9 cellular contexts compared by ENCODE assay signal in the genomic region with DNA sequence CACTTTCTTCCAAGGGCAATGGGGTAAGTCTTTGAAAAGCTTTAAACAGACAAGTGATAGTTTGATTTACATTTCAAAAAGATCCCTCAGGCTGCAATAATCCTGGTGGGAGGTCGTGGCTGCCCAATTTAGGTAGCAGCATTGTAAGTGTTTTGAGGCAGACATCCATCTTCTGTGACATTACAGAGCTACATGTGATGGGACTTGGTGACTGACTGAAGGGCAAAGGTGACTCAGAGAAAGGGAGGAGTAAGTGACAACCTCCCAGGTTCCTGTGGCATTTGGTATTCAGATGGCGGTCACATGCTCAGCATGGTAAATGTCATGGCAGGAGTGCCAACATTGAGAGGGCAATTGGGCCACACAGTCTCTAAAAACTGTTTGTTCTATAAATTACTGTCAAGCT. TPM values are rescaled to one million over a fixed set of nuclear protein-coding genes. Genes with fewer than 3 reads are reported as not detected.
DNase-seq lines count a peak whose midpoint lies in the region; ATAC-seq, FAIRE-seq and TF ChIP-seq lines count a peak whose summit lies in the region.
"Had no signal": no experiment of that assay in that cellular context is flagged by ENCODE, and none has a peak within 500 bp of the region (broad histone marks: within the 10 kb centered on the region; RNA-seq: fewer than 3 reads in every experiment).

No MANE protein-coding gene starts in this region.

- peaks cover 81% of the 10 kb centered on the region for H3K4me1 Mint-ChIP-seq in activated naive CD4-positive, alpha-beta T cell treated with anti-CD3 and anti-CD28 coated beads for 36 hours (ENCODE audit: low read depth)

- CTCF ChIA-PET in activated naive CD4-positive, alpha-beta T cell treated with anti-CD3 and anti-CD28 coated beads for 36 hours (lab: Charles Lee), result interaction anchor here (0.7 to 1.6 kb wide), 6 partner anchors 12 to 156 kb away, joined by 3 to 6 read pairs (median 3); no protein-coding TSS in a partner anchor
- CTCF ChIA-PET in HepG2 (lab: Yijun Ruan, JAX; ENCODE audit: low intra/inter-chr PET ratio, low total read pairs), result no interaction called here

- ATAC-seq in HepG2, result peak; percentile 62
- ATAC-seq in GM19467 (IDR thresholded peaks at IDR 0.05; ENCODE audit: unreplicated experiment), result no peak

- H2AFZ ChIP-seq in HepG2 (ENCODE audit: low read length), result no peak overlapping the region

- WGBS in HepG2 (ENCODE audit: low lambda C conversion rate), result 63% methylated on average over 2 of the region's 2 CpGs
- 52 to 54% methylated on average over 2 of the region's 2 CpGs for WGBS in transverse colon (ENCODE audit: low coverage in 1 of 2), 2 donors

- TF ChIP-seq RAD21 in HepG2 (CRISPR knock-in tag; IDR thresholded peaks at IDR 0.05), result no peak

- H3K9me3 ChIP-seq in HepG2 (ENCODE audit: low read length), result no peaks in the 10 kb centered on the region
- H3K9me3 ChIP-seq in transverse colon, result no peaks in the 10 kb centered on the region

- POLR2A ChIA-PET in HepG2 (lab: Yijun Ruan, JAX), result interaction anchor here (1.7 kb wide), 1 partner anchor 27 kb away, joined by 9 read pairs; a partner anchor contains a TSS

- H3K36me3 ChIP-seq in HepG2 (replicated peaks in 1 of 2; ENCODE audit: control insufficient read depth in 1 of 2, insufficient read depth in 2 of 2, low read length in 2 of 2) (peaks cover 0 to 2% of the 10 kb centered on the region in 2 experiments; a peak in 1 of 5 replicates), transverse colon (peaks cover 0 to 5% (median 0%) of the 10 kb centered on the region in 4 donors)

- TF ChIP-seq POLR2A in HepG2 (IDR thresholded peaks at IDR 0.05; ENCODE audit: insufficient read depth in 1 of 2, low read depth in 2 of 2, low read length in 2 of 2), result no peak
- no peak for TF ChIP-seq POLR2A in transverse colon (IDR thresholded peaks at IDR 0.05)

- peaks cover 78% of the 10 kb centered on the region for H3K79me2 ChIP-seq in HepG2 (ENCODE audit: insufficient read depth, low read length)

- no peak overlapping the region for H3K4me3 ChIP-seq in HepG2 (replicated peaks in 1 of 3; ENCODE audit: insufficient read depth in 1 of 3, low read depth in 2 of 3, low read length in 3 of 3)
- no peak overlapping the region for H3K4me3 ChIP-seq in transverse colon

- TF ChIP-seq CTCF in HepG2 (CRISPR knock-in tag; IDR thresholded peaks at IDR 0.05) (no peak), transverse colon (IDR thresholded peaks at IDR 0.05) (no peak)

- peaks cover 30% of the 10 kb centered on the region; the same call in 1 of the 2 replicates for H4K20me1 ChIP-seq in HepG2 (ENCODE audit: insufficient read depth, low read length)

- H3K27me3 ChIP-seq in HepG2 (ENCODE audit: control insufficient read depth in 1 of 2, insufficient read depth in 2 of 2, low read length in 2 of 2), result no peaks in the 10 kb centered on the region
- no peaks in the 10 kb centered on the region for H3K27me3 ChIP-seq in transverse colon

- H3K36me3 Mint-ChIP-seq in activated naive CD4-positive, alpha-beta T cell treated with anti-CD3 and anti-CD28 coated beads for 36 hours (ENCODE audit: low read depth), result peaks cover 56% of the 10 kb centered on the region

- H3K4me1 ChIP-seq in HepG2 (ENCODE audit: insufficient read depth, low read length) (peaks cover 38% of the 10 kb centered on the region), transverse colon (peaks cover 22 to 71% (median 24%) of the 10 kb centered on the region in 4 donors)

- H3K27ac Mint-ChIP-seq in activated naive CD4-positive, alpha-beta T cell treated with anti-CD3 and anti-CD28 coated beads for 36 hours, result peak overlapping the region; percentile 79

- peak; percentile 34 for DNase-seq in activated gamma-delta T cell treated with Interleukin-2 at 50 U/mL for 16 hours
- DNase-seq in activated gamma-delta T cell (lab: John Stamatoyannopoulos, UW), result no peak
- peak; percentile 70 for DNase-seq in activated naive CD4-positive, alpha-beta T cell treated with anti-CD3 and anti-CD28 coated beads for 36 hours
- peak; percentile 34 for DNase-seq in HepG2 (ENCODE audit: low spot score)
- DNase-seq in transverse colon, result peak; percentile 31
- DNase-seq in head of caudate nucleus, result no peak
- DNase-seq in pons (ENCODE audit: low spot score), result no peak
- DNase-seq: amniotic stem cell had no signal

- intact Hi-C loops in activated naive CD4-positive, alpha-beta T cell treated with anti-CD3 and anti-CD28 coated beads for 36 hours (cut with micrococcal nuclease), result loop anchor here (2.0 kb wide), 1 partner anchor 21 kb away; no protein-coding TSS in a partner anchor
- intact Hi-C loops in HepG2 (cut with micrococcal nuclease; ENCODE audit: unreplicated experiment) (no loop called here), transverse colon (cut with DNase I; ENCODE audit: low total_unique reads) (no loop called here), head of caudate nucleus (cut with DNase I) (no loop called here)

- no peak overlapping the region for H3K4me3 Mint-ChIP-seq in activated naive CD4-positive, alpha-beta T cell treated with anti-CD3 and anti-CD28 coated beads for 36 hours

- H3K4me2 ChIP-seq in HepG2 (ENCODE audit: low read depth, low read length), result no peak overlapping the region

- H3K27ac ChIP-seq in HepG2 (ENCODE audit: extremely low read length, insufficient read depth, low read length) (no peak overlapping the region), transverse colon (peak overlapping the region in 2 of 4 donors; percentile 28 to 40)

- H3K9me3 Mint-ChIP-seq in activated naive CD4-positive, alpha-beta T cell treated with anti-CD3 and anti-CD28 coated beads for 36 hours, result peaks cover 3% of the 10 kb centered on the region

- TF ChIP-seq EP300 in HepG2 (IDR thresholded peaks at IDR 0.05; ENCODE audit: low read depth in 2 of 2, low read length in 2 of 2) (no peak), HepG2 (CRISPR knock-in tag; IDR thresholded peaks at IDR 0.05; ENCODE audit: borderline replicate concordance) (no peak), transverse colon (IDR thresholded peaks at IDR 0.05; ENCODE audit: low read depth) (no peak)

- no peak overlapping the region for H3K9ac ChIP-seq in HepG2 (ENCODE audit: insufficient read depth, low read depth, low read length)

- no TSS peak for BruUV-seq in HepG2 (replicated peaks; lab: Mats Ljungman, UMichigan)

- no peaks in the 10 kb centered on the region for H3K27me3 Mint-ChIP-seq in activated naive CD4-positive, alpha-beta T cell treated with anti-CD3 and anti-CD28 coated beads for 36 hours (ENCODE audit: low read depth)

- peak; percentile 4 for FAIRE-seq in HepG2 (lab: Jason Lieb, UNC)

- in situ Hi-C loops in HepG2 (cut with HindIII; ENCODE audit: extremely low pct_ligation_motif_present, low pct_unique_long_range_greater_than_20kb) (no loop called here), transverse colon (cut with MboI; ENCODE audit: low pct_ligation_motif_present in 1 of 4, low pct_unique_long_range_greater_than_20kb in 1 of 4, low sequenced_read_pairs in 3 of 4) (no loop called here)

TF ChIP-seq in HepG2, 621 proteins besides CTCF, POLR2A, EP300 and RAD21 (continues in another document):
- TF ChIP-seq CREB1 (IDR thresholded peaks at IDR 0.05) (0 out of 2 replicates have a peak, but pooled peaks have one; percentile 12), CREB1 (CRISPR knock-in tag; IDR thresholded peaks at IDR 0.05) (no peak), BCL6 (CRISPR knock-in tag; IDR thresholded peaks at IDR 0.05) (no peak), POGZ (CRISPR knock-in tag; IDR thresholded peaks at IDR 0.05) (no peak), HHEX (CRISPR knock-in tag; IDR thresholded peaks at IDR 0.05) (no peak), ARNT (IDR thresholded peaks at IDR 0.05) (no peak), MXI1 (IDR thresholded peaks at IDR 0.05; ENCODE audit: borderline replicate concordance, low read depth, low read length) (peak; percentile 39; the same call in 1 of the 3 replicates), HNRNPUL1 (IDR thresholded peaks at IDR 0.05; ENCODE audit: low read depth, low read length) (no peak), SAP130 (CRISPR knock-in tag; IDR thresholded peaks at IDR 0.05; ENCODE audit: low read depth) (peak; percentile 38; the same call in 1 of the 2 replicates), ZKSCAN8 (CRISPR knock-in tag; IDR thresholded peaks at IDR 0.05; ENCODE audit: borderline replicate concordance) (no peak), MAFG (CRISPR knock-in tag; IDR thresholded peaks at IDR 0.05) (no peak), PPARG (CRISPR knock-in tag; conservative IDR thresholded peaks at IDR 0.05) (peak; percentile 61; the same call in 1 of the 2 replicates), TEAD3 (CRISPR knock-in tag; optimal IDR thresholded peaks at IDR 0.05; ENCODE audit: borderline replicate concordance) (peak; percentile 31)

RNA-seq across cellular contexts. Expression of a gene that starts 26.5 kb away (rescaled TPM):
- total RNA-seq in activated naive CD4-positive, alpha-beta T cell treated with anti-CD3 and anti-CD28 coated beads for 36 hours, result 100 to 1,000 TPM; 404 to 408 TPM
- total RNA-seq in HepG2 (2016; rRNA removed; fragmentation: Illumina TruSeq; extraction: Trizol) (61.8 and 82.7 TPM in 2 replicates), transverse colon (100 to 1,000 TPM; 110 to 156 (median 130) TPM)
- total RNA-seq in HepG2 (2016; cell fraction: cytosol; rRNA removed; fragmentation: Illumina TruSeq; extraction: Trizol; ENCODE audit: low read depth), result 23.1 and 26.5 TPM in 2 replicates
- 58.0 and 68.3 TPM in 2 replicates for total RNA-seq in HepG2 (2016; cell fraction: insoluble cytoplasmic fraction; rRNA removed; fragmentation: Illumina TruSeq; extraction: Trizol)
- 26.8 TPM in 2 replicates for total RNA-seq in HepG2 (2016; cell fraction: membrane; rRNA removed; fragmentation: Illumina TruSeq; extraction: Trizol)
- total RNA-seq in HepG2 (2016; cell fraction: nucleus; rRNA removed; fragmentation: Illumina TruSeq; extraction: Trizol), result 59.3 and 64.3 TPM in 2 replicates
- 62.4 and 65.3 TPM in 2 replicates for polyA plus RNA-seq in HepG2 (2011; rRNA removed)
- 50.3 and 62.8 TPM in 2 replicates for polyA plus RNA-seq in HepG2 (2011; cell fraction: cytosol; rRNA removed)
- polyA plus RNA-seq in HepG2 (2011; cell fraction: nucleus; rRNA removed), result 68.4 and 82.3 TPM in 2 replicates
- 46.3 and 77.9 TPM in 2 replicates for polyA plus RNA-seq in HepG2 (2012)
- polyA plus RNA-seq in HepG2 (2016; cell fraction: cytosol; fragmentation: Illumina TruSeq; extraction: Trizol; ENCODE audit: low read depth), result 3.6 TPM in 2 replicates
- polyA plus RNA-seq in HepG2 (2016; cell fraction: insoluble cytoplasmic fraction; fragmentation: Illumina TruSeq; extraction: Trizol; ENCODE audit: low read depth), result 45.6 and 57.1 TPM in 2 replicates
- polyA plus RNA-seq in HepG2 (2016; cell fraction: membrane; fragmentation: Illumina TruSeq; extraction: Trizol; ENCODE audit: low read depth), result 8.1 and 9.5 TPM in 2 replicates
- polyA plus RNA-seq in HepG2 (2016; cell fraction: nucleus; fragmentation: Illumina TruSeq; extraction: Trizol; ENCODE audit: insufficient read depth, low read depth), result 95.8 and 98.6 TPM in 2 replicates
- 96.9 and 98.7 TPM in 2 replicates for polyA minus RNA-seq in HepG2 (2011; rRNA and poly(A)+ RNA removed; ENCODE audit: low replicate concordance)
- polyA minus RNA-seq in HepG2 (2011; cell fraction: cytosol; rRNA and poly(A)+ RNA removed), result 57.9 and 75.4 TPM in 2 replicates
- polyA minus RNA-seq in HepG2 (2011; cell fraction: nucleus; rRNA and poly(A)+ RNA removed), result 74.4 and 95.5 TPM in 2 replicates

Comparison
In these comparisons a context has a peak if more than half of its experiments do, and no peak if none do; other contexts are left out.
1. DNase-seq: peak in activated gamma-delta T cell treated with Interleukin-2 at 50 U/mL for 16 hours (single experiment), activated naive CD4-positive, alpha-beta T cell treated with anti-CD3 and anti-CD28 coated beads for 36 hours (single experiment), HepG2 (single experiment) and transverse colon (single experiment); none in activated gamma-delta T cell (single experiment), head of caudate nucleus (0 of 42) and pons (single experiment).